Comparison of ENCODE assay signal across 8 cellular contexts in genomic region chr12:46659032-46659703, GRCh38.
DNase-seq lines count a peak whose midpoint lies in the region; ATAC-seq, FAIRE-seq and TF ChIP-seq lines count a peak whose summit lies in the region.

No MANE protein-coding gene starts in this region.

- H3K36me3 ChIP-seq in Peyer's patch (no peaks in the 10 kb centered on the region), osteoblast (ENCODE audit: insufficient read depth, low read length) (no peaks in the 10 kb centered on the region)

- WGBS in A549 (ENCODE audit: missing lambda C conversion rate): 91% methylated on average over 10 of the region's 10 CpGs

- POLR2A ChIA-PET in A549 (lab: Yijun Ruan, JAX): interaction anchor here (0.8 kb wide), 1 partner anchor 135 kb away, joined by 3 read pairs; no protein-coding TSS in a partner anchor

- H3K9me3 ChIP-seq in A549 (no peaks in the 10 kb centered on the region), Peyer's patch (no peaks in the 10 kb centered on the region), osteoblast (ENCODE audit: low read depth, low read length) (no peaks in the 10 kb centered on the region)

- CTCF ChIA-PET in A549 (lab: Yijun Ruan, JAX): interaction anchor here (0.9 kb wide), 1 partner anchor 20 kb away, joined by 3 read pairs; no protein-coding TSS in a partner anchor

- no peak for FAIRE-seq in A549 (lab: Jason Lieb, UNC)

- H3K27me3 ChIP-seq in Peyer's patch (no peaks in the 10 kb centered on the region), osteoblast (ENCODE audit: insufficient read depth, low read length) (no peaks in the 10 kb centered on the region)

- DNase-seq in A549 (ENCODE audit: low read depth in 1 of 2, low spot score in 1 of 2) (no peak), Peyer's patch (no peak), fibroblast of pulmonary artery (ENCODE audit: low read depth) (peak; percentile 22), osteoblast (ENCODE audit: insufficient read length, low spot score, missing footprints) (no peak), DMS153 treated with DMSO at 0.1 percent for 48 hours (lab: John Stamatoyannopoulos, UW; ENCODE audit: unreplicated experiment) (no peak), AML-193 (lab: John Stamatoyannopoulos, UW) (no peak)
- DNase-seq in NK-92 treated with Interleukin-12 subunit alpha and Interleukin-12 subunit beta, amount 100 ng/mL, for 24 hours (lab: John Stamatoyannopoulos, UW): no peak
- DNase-seq in activated CD8-positive, alpha-beta memory T cell treated with anti-CD3 and anti-CD28 coated beads, Interleukin-2, amount 50 U/mL, for 48 hours: no peak

- no peak for TF ChIP-seq RAD21 in A549 (conservative IDR thresholded peaks at IDR 0.05 in 1 of 2, IDR thresholded peaks at IDR 0.05 in 1 of 2)

- no peak for TF ChIP-seq EP300 in A549 (IDR thresholded peaks at IDR 0.05)

- no peaks in the 10 kb centered on the region for H4K20me1 ChIP-seq in osteoblast (ENCODE audit: insufficient read depth, low read length)

- no peaks in the 10 kb centered on the region for H3K79me2 ChIP-seq in osteoblast (ENCODE audit: insufficient read depth, low read length)

- no peak for ATAC-seq in A549

- peaks cover 42% of the 10 kb centered on the region for H3K4me1 ChIP-seq in A549
- H3K4me1 ChIP-seq in Peyer's patch: peaks cover 0 to 20% (median 2%) of the 10 kb centered on the region in 4 donors
- peaks cover 55% of the 10 kb centered on the region for H3K4me1 ChIP-seq in osteoblast (ENCODE audit: insufficient read depth, low read length)

- TF ChIP-seq POLR2A in A549 (IDR thresholded peaks at IDR 0.05; ENCODE audit: low read length) (no peak), Peyer's patch (IDR thresholded peaks at IDR 0.05) (no peak)

- no peak for TF ChIP-seq CTCF in A549 (IDR thresholded peaks at IDR 0.05)
- no peak for TF ChIP-seq CTCF in Peyer's patch (IDR thresholded peaks at IDR 0.05)
- no peak for TF ChIP-seq CTCF in fibroblast of pulmonary artery (IDR thresholded peaks at IDR 0.05; ENCODE audit: low read length, missing control alignments)
- no peak for TF ChIP-seq CTCF in osteoblast (IDR thresholded peaks at IDR 0.05; ENCODE audit: extremely low read depth, low read depth, low read length)

- H2AFZ ChIP-seq in osteoblast (ENCODE audit: low read length): peak overlapping the region; percentile 75

- H3K27ac ChIP-seq in A549 (peak overlapping the region; percentile 71 to 79; a peak in 5 of 6 replicates), Peyer's patch (peak overlapping the region in 3 of 4 donors; percentile 3 to 68 (median 14)), osteoblast (ENCODE audit: low read depth, low read length) (peak overlapping the region; percentile 72)

- H3K4me2 ChIP-seq in A549 (no peak overlapping the region), osteoblast (ENCODE audit: insufficient read depth, low read length) (peak overlapping the region; percentile 76)

- H3K4me3 ChIP-seq in A549 (no peak overlapping the region), Peyer's patch (no peak overlapping the region), fibroblast of pulmonary artery (replicated peaks; ENCODE audit: low read depth, low read length) (no peak overlapping the region), osteoblast (ENCODE audit: insufficient read depth, low read length) (peak overlapping the region; percentile 30)

TF ChIP-seq in A549, 52 proteins besides CTCF, POLR2A, EP300 and RAD21:
- TF ChIP-seq GATA3 (IDR thresholded peaks at IDR 0.05; ENCODE audit: borderline replicate concordance): no peak
- no peak for TF ChIP-seq REST (IDR thresholded peaks at IDR 0.05)
- no peak for TF ChIP-seq MAZ (IDR thresholded peaks at IDR 0.05; ENCODE audit: borderline replicate concordance, low read depth, low read length)
- TF ChIP-seq EHF (CRISPR knock-in tag; IDR thresholded peaks at IDR 0.05): no peak
- no peak for TF ChIP-seq NR3C1 (IDR thresholded peaks at IDR 0.05)

Comparison
In these comparisons a context has a peak if more than half of its experiments do, and no peak if none do; other contexts are left out.
1. H3K27ac ChIP-seq: peak in every context shown above with its lines; median percentile 75 in A549; 72 in osteoblast; 14 in Peyer's patch.